33 cellular contexts compared by ENCODE assay signal in genomic region chrX:12564221-12564620, GRCh38.
"Had no signal": no experiment of that assay in that cellular context is flagged by ENCODE, and none has a peak within 500 bp of the region (broad histone marks: within the 10 kb centered on the region; RNA-seq: fewer than 3 reads in every experiment).

No MANE protein-coding gene starts in this region.

- DNase-seq: activated effector memory CD4-positive, alpha-beta T cell treated with anti-CD3 and anti-CD28 coated beads, Interleukin-2, amount 50 U/mL, for 16 hours; activated effector memory CD4-positive, alpha-beta T cell treated with Interleukin-2 at 50 U/mL for 16 hours; activated gamma-delta T cell; activated gamma-delta T cell treated with Interleukin-2 at 50 U/mL for 16 hours; activated naive CD4-positive, alpha-beta T cell; activated naive CD4-positive, alpha-beta T cell treated with anti-CD3 and anti-CD28 coated beads for 36 hours; activated naive CD4-positive, alpha-beta T cell treated with anti-CD3 and anti-CD28 coated beads, Interleukin-2, amount 10 ng/mL, durations not matched to agents 7 days and 5 days; activated naive CD4-positive, alpha-beta T cell treated with anti-CD3 and anti-CD28 coated beads, Interleukin-2, amount 50 U/mL, for 16 hours; activated naive CD4-positive, alpha-beta T cell treated with Interleukin-2 at 50 U/mL for 16 hours; activated naive CD8-positive, alpha-beta T cell treated with anti-CD3 and anti-CD28 coated beads for 36 hours; activated naive CD8-positive, alpha-beta T cell treated with anti-CD3 and anti-CD28 coated beads, Interleukin-2, amount 10 ng/mL, durations not matched to agents 7 days and 5 days; activated naive CD8-positive, alpha-beta T cell treated with anti-CD3 and anti-CD28 coated beads, Interleukin-2, amount 50 U/mL, for 24 hours; activated T-cell treated with anti-CD3 and anti-CD28 coated beads, Interleukin-2, amount 50 U/mL, for 1 hour; activated T-cell treated with anti-CD3 and anti-CD28 coated beads, Interleukin-2, amount 50 U/mL, for 24 hours; activated T-cell treated with anti-CD3 and anti-CD28 coated beads, Interleukin-2, amount 50 U/mL, for 4 hours; activated T-cell treated with anti-CD3 and anti-CD28 coated beads, Interleukin-2, amount 50 U/mL, for 48 hours; activated T-cell treated with anti-CD3 and anti-CD28 coated beads, Interleukin-2, amount 50 U/mL, for 72 hours; adrenal gland; amniotic stem cell; amygdala; anterior cingulate cortex; aorta; body of pancreas; brain microvascular endothelial cell; caudate nucleus; central memory CD4-positive, alpha-beta T cell; cerebellar nuclear complex had no signal

- ATAC-seq: activated naive CD4-positive, alpha-beta T cell treated with anti-CD3 and anti-CD28 coated beads, Interleukin-2, amount 50 U/mL, for 72 hours; activated naive CD8-positive, alpha-beta T cell treated with anti-CD3 and anti-CD28 coated beads, Interleukin-2, amount 50 U/mL, for 24 hours; activated T-cell treated with anti-CD3 and anti-CD28 coated beads, Interleukin-2, amount 50 U/mL, for 4 hours; activated T-cell treated with anti-CD3 and anti-CD28 coated beads, Interleukin-2, amount 50 U/mL, for 72 hours; activated T-helper 17 cell treated with anti-CD3 and anti-CD28 coated beads, Interleukin-2, amount 50 U/mL, for 72 hours; body of pancreas had no signal

- H3K4me3 ChIP-seq: adrenal gland, ascending aorta, body of pancreas, breast epithelium, cardiac muscle cell had no signal

- H3K9me3 ChIP-seq: ascending aorta, body of pancreas had no signal

- H3K4me1 ChIP-seq: adrenal gland, ascending aorta, body of pancreas, breast epithelium had no signal

- H3K27ac ChIP-seq: adrenal gland, ascending aorta, body of pancreas, brain microvascular endothelial cell, breast epithelium, cardiac muscle cell had no signal

- H3K36me3 ChIP-seq: adrenal gland, ascending aorta, brain microvascular endothelial cell, breast epithelium, cardiac muscle cell had no signal

- FAIRE-seq: bronchial epithelial cell had no signal

- H3K27me3 ChIP-seq: adrenal gland, ascending aorta, body of pancreas, brain microvascular endothelial cell, breast epithelium, cardiac muscle cell had no signal
